ENCODE assay signal across 24 cellular contexts in the genomic region with DNA sequence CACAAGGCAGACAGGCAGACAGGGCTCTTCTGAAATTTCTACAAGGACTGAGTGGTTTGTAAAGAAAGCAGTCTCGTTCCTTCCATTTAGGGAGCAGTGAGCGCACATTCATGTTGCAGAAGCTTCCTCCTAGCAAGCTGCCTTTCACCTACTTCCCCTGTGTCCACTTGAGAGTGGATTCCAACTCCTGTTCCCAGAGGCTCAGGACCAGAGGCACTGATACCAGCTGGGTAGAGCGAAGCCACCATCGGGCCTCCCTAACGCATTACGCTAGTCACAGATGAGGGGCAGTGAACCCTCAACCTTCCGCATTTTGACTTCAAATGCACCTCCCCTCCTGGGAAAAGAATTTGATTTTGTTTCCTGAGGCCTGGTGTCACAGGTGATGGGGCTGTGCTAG.
DNase-seq lines count a peak whose midpoint lies in the region; FAIRE-seq and TF ChIP-seq lines count a peak whose summit lies in the region.
"Had no signal": no experiment of that assay in that cellular context is flagged by ENCODE, and none has a peak within 500 bp of the region (broad histone marks: within the 10 kb centered on the region; RNA-seq: fewer than 3 reads in every experiment).

No MANE protein-coding gene starts in this region.

- H2AFZ ChIP-seq in hepatocyte, result no peak overlapping the region
- H2AFZ ChIP-seq: GM23338 had no signal

- no peak overlapping the region for H3K4me2 ChIP-seq in hepatocyte
- H3K4me2 ChIP-seq: GM23338 had no signal

- TF ChIP-seq POLR2A in H54 (IDR thresholded peaks at IDR 0.05; ENCODE audit: low read depth, low read length), result no peak

- intact Hi-C loops in cardiac septum (cut with DNase I), result no loop called here

- TF ChIP-seq CTCF in cardiac muscle cell (IDR thresholded peaks at IDR 0.05; ENCODE audit: low read depth, low read length) (no peak), VCaP (conservative IDR thresholded peaks at IDR 0.05) (no peak), hepatocyte (IDR thresholded peaks at IDR 0.05; ENCODE audit: poor library complexity) (no peak)

- H3K27ac ChIP-seq in cardiac muscle cell, result peak overlapping the region; percentile 60
- H3K27ac ChIP-seq in VCaP, result peak overlapping the region; percentile 26; the same call in 1 of the 2 replicates
- peak overlapping the region; percentile 22 for H3K27ac ChIP-seq in hepatocyte
- H3K27ac ChIP-seq: C4-2B, HL-60 had no signal

- no peaks in the 10 kb centered on the region for H3K4me1 ChIP-seq in cardiac muscle cell (ENCODE audit: low read depth)
- no peaks in the 10 kb centered on the region for H3K4me1 ChIP-seq in hepatocyte (ENCODE audit: insufficient read depth)

- DNase-seq in cardiac muscle cell (ENCODE audit: low read depth in 1 of 2, low spot score in 1 of 2), result no peak
- DNase-seq in cardiac septum (ENCODE audit: low spot score), result no peak
- no peak for DNase-seq in hepatocyte (ENCODE audit: low spot score)
- DNase-seq in activated CD4-positive, alpha-beta T cell treated with anti-CD3 and anti-CD28 coated beads for 48 hours, result no peak
- DNase-seq in HUDEP-2 (lab: John Stamatoyannopoulos, UW; ENCODE audit: unreplicated experiment in 76 of 76), result no peak
- no peak for DNase-seq in H54 (ENCODE audit: insufficient read length, low spot score)
- DNase-seq: ACHN; AML-193; Caco-2; CD4-positive, alpha-beta T cell; DMS153; DMS79; GDM1; H7; HFFc6; IMR-90 had no signal

- no peaks in the 10 kb centered on the region for H3K79me2 ChIP-seq in hepatocyte

- H3K36me3 ChIP-seq in cardiac muscle cell (peaks cover 62% of the 10 kb centered on the region), hepatocyte (replicated peaks; ENCODE audit: insufficient read depth, low read depth) (no peaks in the 10 kb centered on the region)

- no peaks in the 10 kb centered on the region for H3K9me2 ChIP-seq in hepatocyte (replicated peaks; ENCODE audit: insufficient read depth)

- no peaks in the 10 kb centered on the region for H4K20me1 ChIP-seq in hepatocyte (ENCODE audit: insufficient read depth, poor library complexity, severe bottlenecking)

- FAIRE-seq in H54 (lab: Jason Lieb, UNC), result no peak
- FAIRE-seq: A204.1, D721Med, GM12892, GM18507 had no signal

- H3K27me3 ChIP-seq in cardiac muscle cell (no peaks in the 10 kb centered on the region), hepatocyte (no peaks in the 10 kb centered on the region)

- WGBS in hepatocyte (ENCODE audit: low lambda C conversion rate, missing lambda C conversion rate), result 94% methylated on average over 7 of the region's 7 CpGs

- H3K4me3 ChIP-seq in cardiac muscle cell (no peak overlapping the region), hepatocyte (no peak overlapping the region)
- H3K4me3 ChIP-seq: GM23338 had no signal

- no peaks in the 10 kb centered on the region for H3K9me3 ChIP-seq in cardiac muscle cell (ENCODE audit: low read depth)
- H3K9me3 ChIP-seq in hepatocyte (ENCODE audit: low read depth), result no peaks in the 10 kb centered on the region
